In genomic region chr10:75695994-75696393, GRCh38 we compare ENCODE assay signal across 7 cellular contexts.
"Had no signal": no experiment of that assay in that cellular context is flagged by ENCODE, and none has a peak within 500 bp of the region (broad histone marks: within the 10 kb centered on the region; RNA-seq: fewer than 3 reads in every experiment).

No MANE protein-coding gene starts in this region.

- H3K4me3 ChIP-seq: K562 had no signal

- FAIRE-seq: HTR-8/SVneo, K562 had no signal

- H3K9ac ChIP-seq: KMS-11 had no signal

- H3K27ac ChIP-seq: HL-60, KMS-11 had no signal

- ATAC-seq: K562 had no signal

- DNase-seq: IMR-90, KBM-7, KG1 had no signal

- H3K4me2 ChIP-seq: KMS-11 had no signal
